Comparison of ENCODE assay signal across 9 cellular contexts in genomic region chr12:125186471-125187147, GRCh38. TPM values are rescaled to one million over a fixed set of nuclear protein-coding genes. Genes with fewer than 3 reads are reported as not detected.
A peak's percentile ranks its signal among the peaks of the same experiment; 100 is the strongest.
DNase-seq lines count a peak whose midpoint lies in the region; ATAC-seq, FAIRE-seq and TF ChIP-seq lines count a peak whose summit lies in the region.
"Had no signal": no experiment of that assay in that cellular context is flagged by ENCODE, and none has a peak within 500 bp of the region (broad histone marks: within the 10 kb centered on the region; RNA-seq: fewer than 3 reads in every experiment).

No MANE protein-coding gene starts in this region.

- no peak overlapping the region for H3K27ac Mint-ChIP-seq in HFFc6

- no peak for TF ChIP-seq EP300 in sigmoid colon (IDR thresholded peaks at IDR 0.05)

- H3K36me3 ChIP-seq in endothelial cell of umbilical vein (ENCODE audit: control insufficient read depth in 2 of 2, extremely low read depth in 1 of 2, insufficient read depth in 2 of 2, low read length in 2 of 2) (no peaks in the 10 kb centered on the region), sigmoid colon (no peaks in the 10 kb centered on the region)

- H3K9me3 Mint-ChIP-seq in HFFc6 = no peaks in the 10 kb centered on the region

- no TSS peak for BruUV-seq in endothelial cell of umbilical vein (replicated peaks; lab: Mats Ljungman, UMichigan)

- TF ChIP-seq CTCF in endothelial cell of umbilical vein (IDR thresholded peaks at IDR 0.05; ENCODE audit: extremely low read depth in 1 of 2, insufficient read depth in 1 of 2, low read depth in 1 of 2, low read length in 2 of 2) (no peak), sigmoid colon (IDR thresholded peaks at IDR 0.05) (no peak), HFFc6 (IDR thresholded peaks at IDR 0.05) (no peak)

- H3K36me3 Mint-ChIP-seq in HFFc6 (ENCODE audit: low read depth) = no peaks in the 10 kb centered on the region

- H3K27me3 ChIP-seq in endothelial cell of umbilical vein (ENCODE audit: control insufficient read depth in 2 of 2, insufficient read depth in 2 of 2, low read length in 2 of 2) (peaks cover 45 to 49% of the 10 kb centered on the region in 2 experiments), sigmoid colon (peaks cover 20 to 53% (median 43%) of the 10 kb centered on the region in 3 donors)

- POLR2A ChIA-PET in endothelial cell of umbilical vein (lab: Charles Lee) = no interaction called here

- H3K9me3 ChIP-seq in endothelial cell of umbilical vein (replicated peaks; ENCODE audit: control insufficient read depth, insufficient read depth, low read length) (no peaks in the 10 kb centered on the region), sigmoid colon (no peaks in the 10 kb centered on the region)

- TF ChIP-seq POLR2A in endothelial cell of umbilical vein (IDR thresholded peaks at IDR 0.05; ENCODE audit: low read depth, low read length) (no peak), sigmoid colon (IDR thresholded peaks at IDR 0.05) (no peak)

- H3K4me1 ChIP-seq in endothelial cell of umbilical vein (ENCODE audit: control insufficient read depth, extremely low read depth, insufficient read depth, low read length) = no peaks in the 10 kb centered on the region
- peaks cover 0 to 29% (median 26%) of the 10 kb centered on the region in 4 donors for H3K4me1 ChIP-seq in sigmoid colon

- peak overlapping the region; percentile 27 for H3K4me2 ChIP-seq in endothelial cell of umbilical vein (ENCODE audit: insufficient read depth, low read length)

- no peaks in the 10 kb centered on the region for H3K9me1 ChIP-seq in endothelial cell of umbilical vein (replicated peaks; ENCODE audit: control insufficient read depth, extremely low read depth, insufficient read depth, low read length)

- H4K20me1 ChIP-seq in endothelial cell of umbilical vein (replicated peaks; ENCODE audit: control insufficient read depth, extremely low read depth, insufficient read depth, low read length) = no peaks in the 10 kb centered on the region

- H3K4me1 Mint-ChIP-seq in HFFc6 (ENCODE audit: low read depth) = peaks cover 14% of the 10 kb centered on the region

- H3K4me3 Mint-ChIP-seq in HFFc6 = no peak overlapping the region

- no peaks in the 10 kb centered on the region for H3K79me2 ChIP-seq in endothelial cell of umbilical vein (ENCODE audit: control insufficient read depth, insufficient read depth, low read length)

- CTCF ChIA-PET in endothelial cell of umbilical vein (lab: Charles Lee) = interaction anchor here (0.6 to 0.7 kb wide), 2 partner anchors 104 to 216 kb away, joined by 4 read pairs; no protein-coding TSS in a partner anchor

- peak; percentile 19 for ATAC-seq in GM19452 (IDR thresholded peaks at IDR 0.05; ENCODE audit: unreplicated experiment)
- peak; percentile 16 for ATAC-seq in HG03175 (IDR thresholded peaks at IDR 0.05; ENCODE audit: unreplicated experiment)
- no peak for ATAC-seq in HG03439 (IDR thresholded peaks at IDR 0.05; ENCODE audit: unreplicated experiment)
- ATAC-seq in HG03565 (IDR thresholded peaks at IDR 0.05; ENCODE audit: unreplicated experiment) = no peak

- intact Hi-C loops in endothelial cell of umbilical vein (cut with micrococcal nuclease) (loop anchor here (10.0 kb wide), 1 partner anchor 878 kb away; no protein-coding TSS in a partner anchor), sigmoid colon (cut with DNase I) (no loop called here)

- no peak overlapping the region for H3K9ac ChIP-seq in endothelial cell of umbilical vein (replicated peaks; ENCODE audit: extremely low read depth, insufficient read depth, low read length)

- peaks cover 34% of the 10 kb centered on the region for H3K27me3 Mint-ChIP-seq in HFFc6 (ENCODE audit: insufficient read depth)

- DNase-seq in endothelial cell of umbilical vein (ENCODE audit: low read depth, low spot score) (no peak), sigmoid colon (no peak), HFFc6 (no peak), NCI-H345 (lab: John Stamatoyannopoulos, UW) (no peak)

- no peak for FAIRE-seq in endothelial cell of umbilical vein (lab: Jason Lieb, UNC)
- FAIRE-seq: islet of Langerhans had no signal

- no peak overlapping the region for H3K27ac ChIP-seq in endothelial cell of umbilical vein (ENCODE audit: insufficient read depth, low read depth, low read length)
- no peak overlapping the region for H3K27ac ChIP-seq in sigmoid colon

- dilution Hi-C loops in endothelial cell of umbilical vein (cut with MboI; ENCODE audit: extremely low pct_ligation_motif_present, low sequenced_read_pairs) = no loop called here

- H3K4me3 ChIP-seq in endothelial cell of umbilical vein (replicated peaks in 1 of 3; ENCODE audit: insufficient read depth in 1 of 3, low read depth in 1 of 3, low read length in 3 of 3) = peak overlapping the region in 1 of 3 experiments; percentile 19
- H3K4me3 ChIP-seq in sigmoid colon = peak overlapping the region; percentile 17 to 48 (median 40)

- H2AFZ ChIP-seq in endothelial cell of umbilical vein (ENCODE audit: low read depth, low read length) = no peak overlapping the region

- 1% methylated on average over 90 of the region's 90 CpGs for WGBS in sigmoid colon, 2 donors

TF ChIP-seq in endothelial cell of umbilical vein, 7 proteins besides CTCF, POLR2A, EP300 and RAD21:
- no peak for TF ChIP-seq MAX (IDR thresholded peaks at IDR 0.05; ENCODE audit: insufficient read depth, insufficient read length)
- no peak for TF ChIP-seq GATA2 (IDR thresholded peaks at IDR 0.05; ENCODE audit: insufficient read depth, insufficient read length, low read depth, low read length)
- TF ChIP-seq POLR2AphosphoS5 (IDR thresholded peaks at IDR 0.05; ENCODE audit: insufficient read depth, low read depth, low read length) = no peak
- TF ChIP-seq MYC (IDR thresholded peaks at IDR 0.05; ENCODE audit: low read depth, low read length) = no peak
- TF ChIP-seq EZH2 (IDR thresholded peaks at IDR 0.05; ENCODE audit: borderline replicate concordance, low read depth, low read length, severe bottlenecking) = no peak
- TF ChIP-seq JUN (IDR thresholded peaks at IDR 0.05; ENCODE audit: borderline replicate concordance, insufficient read depth, insufficient read length, low read depth) = no peak
- no peak for TF ChIP-seq FOS (IDR thresholded peaks at IDR 0.05; ENCODE audit: borderline replicate concordance, insufficient read depth, low read length)

RNA-seq across cellular contexts. Expression of gene TMEM132B, which starts 0.4 kb away (rescaled TPM):
- total RNA-seq in endothelial cell of umbilical vein (0.27 TPM in 1 of 2 replicates, not detected in the other), sigmoid colon (1 to 10 TPM; 1.8 to 2.6 (median 2.2) TPM)
- polyA plus RNA-seq in endothelial cell of umbilical vein (0.03 and 0.10 TPM in 2 replicates), sigmoid colon (under 1 TPM in 2 of 3 donors, not detected in 1; under 0.01 to 0.26 TPM)
- under 0.01 and 0.06 TPM in 2 replicates for polyA plus RNA-seq in endothelial cell of umbilical vein (2011; cell fraction: cytosol; rRNA removed)
- polyA plus RNA-seq in endothelial cell of umbilical vein (2011; cell fraction: nucleus; rRNA removed) = 0.06 and 0.25 TPM in 2 replicates
- 0.15 and 0.29 TPM in 2 replicates for polyA plus RNA-seq in endothelial cell of umbilical vein (2012)
- polyA minus RNA-seq in endothelial cell of umbilical vein = not detected in 2 replicates
- not detected for polyA minus RNA-seq in endothelial cell of umbilical vein (2011; cell fraction: cytosol; rRNA and poly(A)+ RNA removed)
- polyA minus RNA-seq in endothelial cell of umbilical vein (2011; cell fraction: nucleus; rRNA and poly(A)+ RNA removed) = 0.14 and 0.29 TPM in 2 replicates
- total RNA-seq in HFFc6 (2021; fragmentation: NEBNext Ultra II Directional; extraction: Animal tissue kit (Norgen Biotek cat#: 25700)) = 1 to 10 TPM in 1 of 6 experiments, under 1 TPM in 5; 0.26 to 2.4 (median 0.35) TPM

Comparison
In these comparisons a context has a peak if more than half of its experiments do, and no peak if none do; other contexts are left out.
1. ATAC-seq: peak in GM19452 (single experiment) and HG03175 (single experiment); none in HG03439 (single experiment) and HG03565 (single experiment).